ENCODE assay signal across 8 cellular contexts in the genomic region with DNA sequence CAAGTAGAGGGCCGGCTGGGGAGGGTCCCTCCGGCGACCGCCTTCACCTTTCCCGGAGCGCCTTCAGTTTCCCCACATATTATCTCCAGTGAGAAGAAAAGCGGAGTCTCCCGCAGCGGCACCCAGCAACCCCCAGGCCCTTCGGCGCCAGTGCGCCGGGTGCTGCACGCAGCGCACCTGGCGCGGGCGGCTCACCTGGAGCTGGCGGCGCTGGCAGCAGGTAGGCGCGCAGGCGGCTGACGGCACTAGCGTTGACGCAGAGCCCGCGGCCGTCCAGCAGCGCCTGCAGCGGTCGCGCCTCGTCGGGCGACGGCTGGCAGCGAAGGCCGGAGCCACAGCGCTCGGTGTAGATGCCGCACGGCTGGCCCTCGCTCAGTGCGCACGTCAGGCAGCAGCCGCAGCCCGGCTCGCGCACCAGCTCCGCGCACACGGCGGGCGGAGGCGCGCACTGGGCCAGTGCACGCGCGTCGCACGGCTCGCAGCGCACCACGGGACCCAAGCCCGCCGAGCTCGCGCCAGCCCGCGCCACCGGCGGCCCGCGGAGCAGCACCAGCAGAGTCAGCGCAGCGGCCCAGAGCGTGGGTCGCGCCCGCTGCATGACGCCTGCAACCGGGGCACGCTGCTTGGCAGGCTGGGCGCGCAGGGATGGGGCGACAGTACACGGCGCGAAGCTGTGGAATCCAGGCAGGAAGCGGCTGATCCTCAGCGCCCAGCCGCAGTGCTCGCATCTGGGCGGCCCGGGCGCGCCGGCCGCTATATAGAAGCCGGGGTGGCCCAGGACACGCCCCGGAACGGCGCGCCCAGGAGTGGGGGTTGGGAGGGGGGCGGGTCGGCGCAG. TPM values are rescaled to one million over a fixed set of nuclear protein-coding genes. Genes with fewer than 3 reads are reported as not detected.
DNase-seq lines count a peak whose midpoint lies in the region; ATAC-seq, FAIRE-seq and TF ChIP-seq lines count a peak whose summit lies in the region.

A gene with protein sequence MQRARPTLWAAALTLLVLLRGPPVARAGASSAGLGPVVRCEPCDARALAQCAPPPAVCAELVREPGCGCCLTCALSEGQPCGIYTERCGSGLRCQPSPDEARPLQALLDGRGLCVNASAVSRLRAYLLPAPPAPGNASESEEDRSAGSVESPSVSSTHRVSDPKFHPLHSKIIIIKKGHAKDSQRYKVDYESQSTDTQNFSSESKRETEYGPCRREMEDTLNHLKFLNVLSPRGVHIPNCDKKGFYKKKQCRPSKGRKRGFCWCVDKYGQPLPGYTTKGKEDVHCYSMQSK (minus strand): TSS at position 730 of the 838 bp plus-strand sequence. CDS start 132 bp downstream, at position 598.

- intact Hi-C loops in colonic mucosa (cut with DNase I), result no loop called here

- no peaks in the 10 kb centered on the region for H3K36me3 ChIP-seq in colonic mucosa

- H3K4me3 ChIP-seq in colonic mucosa, result peak within 1 kb of the TSS; percentile 26

- TF ChIP-seq CTCF in colonic mucosa (IDR thresholded peaks at IDR 0.05), result no peak

- FAIRE-seq in RCC 7860 (lab: Jason Lieb, UNC), result no peak

- peak; percentile 26 for DNase-seq in activated CD8-positive, alpha-beta memory T cell treated with anti-CD3 and anti-CD28 coated beads, Interleukin-2, amount 50 U/mL, for 4 hours
- DNase-seq in activated CD8-positive, alpha-beta memory T cell treated with anti-CD3 and anti-CD28 coated beads, Interleukin-2, amount 50 U/mL, for 48 hours, result no peak
- DNase-seq in RCC 7860 (ENCODE audit: low spot score), result peak; percentile 56
- no peak for DNase-seq in colonic mucosa
- peak; percentile 85 for DNase-seq in kidney tubule cell (ENCODE audit: low spot score)
- peak; percentile 10 for DNase-seq in stimulated activated naive CD8-positive, alpha-beta T cell treated with anti-CD3 and anti-CD28 coated beads, Interleukin-15, Interleukin-2, amounts not matched to agents 100 U/mL and 50 U/mL, for 24 hours
- DNase-seq in activated gamma-delta T cell treated with Interleukin-2 at 50 U/mL for 16 hours, result no peak
- no peak for DNase-seq in NCI-H187 treated with DMSO at 0.1 percent for 48 hours (lab: John Stamatoyannopoulos, UW)

- H3K4me1 ChIP-seq in colonic mucosa, result no peaks in the 10 kb centered on the region

- H3K9ac ChIP-seq in colonic mucosa (ENCODE audit: low read depth in 2 of 2, low read length in 2 of 2), result peak within 1 kb of the TSS in 1 of 2 donors; percentile 29

- H3K27me3 ChIP-seq in colonic mucosa, result peaks cover 37% of the 10 kb centered on the region

- ATAC-seq in stimulated activated naive CD8-positive, alpha-beta T cell treated with anti-CD3 and anti-CD28 coated beads, Interleukin-15, Interleukin-2, amounts not matched to agents 100 U/mL and 50 U/mL, for 24 hours, result no peak

- H3K9me3 ChIP-seq in colonic mucosa, result no peaks in the 10 kb centered on the region

- no peak within 1 kb of the TSS for H3K27ac ChIP-seq in colonic mucosa

RNA-seq across cellular contexts. Expression of the gene that starts here (rescaled TPM):
- 10 to 100 TPM; 23.2 to 36.9 TPM for total RNA-seq in colonic mucosa

Comparison
In these comparisons a context has a peak if more than half of its experiments do, and no peak if none do; other contexts are left out.
1. DNase-seq: peak in activated CD8-positive, alpha-beta memory T cell treated with anti-CD3 and anti-CD28 coated beads, Interleukin-2, amount 50 U/mL, for 4 hours (single experiment), RCC 7860 (single experiment), kidney tubule cell (single experiment) and stimulated activated naive CD8-positive, alpha-beta T cell treated with anti-CD3 and anti-CD28 coated beads, Interleukin-15, Interleukin-2, amounts not matched to agents 100 U/mL and 50 U/mL, for 24 hours (single experiment); none in activated CD8-positive, alpha-beta memory T cell treated with anti-CD3 and anti-CD28 coated beads, Interleukin-2, amount 50 U/mL, for 48 hours (single experiment), colonic mucosa (single experiment), activated gamma-delta T cell treated with Interleukin-2 at 50 U/mL for 16 hours (single experiment) and NCI-H187 treated with DMSO at 0.1 percent for 48 hours (single experiment).